ENCODE assay signal across 15 cellular contexts in the genomic region with DNA sequence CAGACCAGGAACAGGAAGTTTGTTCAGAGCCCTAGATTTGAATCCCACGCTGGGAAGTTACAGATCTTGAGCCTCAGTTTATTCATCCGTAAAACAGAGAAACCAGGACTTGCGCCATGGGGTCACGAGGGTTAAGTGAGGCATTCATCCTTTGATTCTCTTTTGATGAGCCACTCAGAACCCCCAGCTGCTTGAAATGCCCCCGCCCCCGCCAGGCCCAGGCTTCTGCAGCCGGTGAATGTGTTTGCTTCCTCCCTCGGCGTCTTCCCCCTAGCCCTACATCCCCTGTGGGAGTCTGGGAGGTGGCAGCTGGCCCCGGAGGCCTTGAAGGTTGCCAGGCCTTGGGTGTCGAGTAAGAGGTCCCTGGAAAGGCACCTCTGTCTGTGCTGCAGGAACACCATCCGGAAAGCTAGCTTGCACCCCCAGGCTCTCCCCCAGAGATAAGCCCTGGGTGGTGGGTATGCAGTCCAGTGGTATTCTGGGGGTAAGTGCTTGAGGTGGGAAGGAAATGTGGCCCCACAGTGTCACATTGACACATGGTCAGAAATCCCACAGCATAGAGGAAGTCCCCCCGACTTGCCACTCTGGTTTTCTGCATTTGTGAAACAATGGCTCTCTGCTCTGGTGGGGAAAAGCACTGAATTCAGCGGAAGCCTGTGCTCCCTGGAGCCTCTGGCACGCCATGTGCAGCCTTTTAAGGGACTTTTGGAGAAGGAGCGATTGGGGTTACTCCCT. TPM values are rescaled to one million over a fixed set of nuclear protein-coding genes. Genes with fewer than 3 reads are reported as not detected.
DNase-seq lines count a peak whose midpoint lies in the region; ATAC-seq and TF ChIP-seq lines count a peak whose summit lies in the region.
"Had no signal": no experiment of that assay in that cellular context is flagged by ENCODE, and none has a peak within 500 bp of the region (broad histone marks: within the 10 kb centered on the region; RNA-seq: fewer than 3 reads in every experiment).

No MANE protein-coding gene starts in this region.

- H3K27ac ChIP-seq in BLaER1 treated with 17β-estradiol and CSF1 and Interleukin-3, amounts not matched to agents 10 nM and 100 nM: peak overlapping the region; percentile 65 to 100 (median 90)
- no peak overlapping the region for H3K27ac ChIP-seq in GM23248
- H3K27ac ChIP-seq: psoas muscle had no signal

- H3K4me1 ChIP-seq in BLaER1 treated with 17β-estradiol and CSF1 and Interleukin-3, amounts not matched to agents 10 nM and 100 nM: peaks cover 89 to 100% (median 100%) of the 10 kb centered on the region in 10 experiments
- H3K4me1 ChIP-seq in GM23248 (ENCODE audit: insufficient read depth): no peaks in the 10 kb centered on the region
- H3K4me1 ChIP-seq: psoas muscle had no signal

- H3K4me1 Mint-ChIP-seq in activated naive CD8-positive, alpha-beta T cell treated with anti-CD3 and anti-CD28 coated beads, Interleukin-2, amount 10 ng/mL, durations not matched to agents 7 days and 5 days: peaks cover 21% of the 10 kb centered on the region
- H3K4me1 Mint-ChIP-seq in natural killer cell: peaks cover 59 to 76% of the 10 kb centered on the region in 2 donors

- no peaks in the 10 kb centered on the region for H3K79me2 ChIP-seq in GM23248 (ENCODE audit: insufficient read depth)

- DNase-seq in Kasumi-1 (lab: John Stamatoyannopoulos, UW) (peak; percentile 91 to 97), natural killer cell (no peak), NCI-H2029 treated with DMSO at 0.1 percent for 48 hours (lab: John Stamatoyannopoulos, UW) (no peak), GM23248 (no peak), NCI-H1930 (lab: John Stamatoyannopoulos, UW) (no peak)
- no peak for DNase-seq in activated naive CD8-positive, alpha-beta T cell treated with anti-CD3 and anti-CD28 coated beads, Interleukin-2, amount 10 ng/mL, durations not matched to agents 7 days and 5 days
- DNase-seq: anterior cingulate cortex, COR-L47, GDM1, psoas muscle had no signal

- no peak overlapping the region for H3K4me3 Mint-ChIP-seq in activated naive CD8-positive, alpha-beta T cell treated with anti-CD3 and anti-CD28 coated beads, Interleukin-2, amount 10 ng/mL, durations not matched to agents 7 days and 5 days
- peak overlapping the region; percentile 80 for H3K4me3 Mint-ChIP-seq in natural killer cell
- H3K4me3 Mint-ChIP-seq: activated T-helper 17 cell treated with anti-CD3 and anti-CD28 coated beads, Interleukin-2, amount 50 U/mL, for 72 hours had no signal

- peaks cover 0 to 99% (median 12%) of the 10 kb centered on the region in 11 experiments; a peak in 9 of 22 replicates for H4K20me1 ChIP-seq in BLaER1 treated with 17β-estradiol and CSF1 and Interleukin-3, amounts not matched to agents 10 nM and 100 nM
- H4K20me1 ChIP-seq in GM23248 (ENCODE audit: insufficient read depth): no peaks in the 10 kb centered on the region

- 75% methylated on average over 15 of the region's 16 CpGs for WGBS in GM23248 (ENCODE audit: low coverage in 1 of 2, low lambda C conversion rate in 2 of 2, missing lambda C conversion rate in 2 of 2), 2 experiments

- H3K27me3 Mint-ChIP-seq in activated naive CD8-positive, alpha-beta T cell treated with anti-CD3 and anti-CD28 coated beads, Interleukin-2, amount 10 ng/mL, durations not matched to agents 7 days and 5 days: no peaks in the 10 kb centered on the region
- H3K27me3 Mint-ChIP-seq in natural killer cell (ENCODE audit: low read depth in 2 of 2): no peaks in the 10 kb centered on the region
- H3K27me3 Mint-ChIP-seq: activated T-helper 17 cell treated with anti-CD3 and anti-CD28 coated beads, Interleukin-2, amount 50 U/mL, for 72 hours had no signal

- H3K36me3 ChIP-seq in BLaER1 treated with 17β-estradiol and CSF1 and Interleukin-3, amounts not matched to agents 10 nM and 100 nM: peaks cover 15 to 100% (median 98%) of the 10 kb centered on the region in 11 experiments
- H3K36me3 ChIP-seq in GM23248 (ENCODE audit: low read depth): no peaks in the 10 kb centered on the region

- no peak overlapping the region for H2AFZ ChIP-seq in GM23248

- no peaks in the 10 kb centered on the region for H3K27me3 ChIP-seq in BLaER1 treated with 17β-estradiol and CSF1 and Interleukin-3, amounts not matched to agents 10 nM and 100 nM
- H3K27me3 ChIP-seq in GM23248 (replicated peaks; ENCODE audit: insufficient read depth): peaks cover 35% of the 10 kb centered on the region

- POLR2A ChIA-PET in activated naive CD8-positive, alpha-beta T cell treated with anti-CD3 and anti-CD28 coated beads, Interleukin-2, amount 10 ng/mL, durations not matched to agents 7 days and 5 days (lab: Charles Lee): no interaction called here

- peak overlapping the region in 9 of 10 experiments; percentile 10 to 62 (median 54); a peak in 17 of 20 replicates for H3K4me3 ChIP-seq in BLaER1 treated with 17β-estradiol and CSF1 and Interleukin-3, amounts not matched to agents 10 nM and 100 nM
- H3K4me3 ChIP-seq in GM23248: no peak overlapping the region
- H3K4me3 ChIP-seq: psoas muscle had no signal

- TF ChIP-seq CTCF in natural killer cell (IDR thresholded peaks at IDR 0.05): no peak

- intact Hi-C loops in natural killer cell (cut with micrococcal nuclease): no loop called here

- peak overlapping the region; percentile 87 to 99 (median 95) for H3K4me2 ChIP-seq in BLaER1 treated with 17β-estradiol and CSF1 and Interleukin-3, amounts not matched to agents 10 nM and 100 nM
- H3K4me2 ChIP-seq in GM23248 (ENCODE audit: unreplicated experiment): no peak overlapping the region

- H3K36me3 Mint-ChIP-seq in activated naive CD8-positive, alpha-beta T cell treated with anti-CD3 and anti-CD28 coated beads, Interleukin-2, amount 10 ng/mL, durations not matched to agents 7 days and 5 days: peaks cover 20% of the 10 kb centered on the region
- H3K36me3 Mint-ChIP-seq in natural killer cell: peaks cover 10% of the 10 kb centered on the region

- no peaks in the 10 kb centered on the region for H3K9me3 Mint-ChIP-seq in activated naive CD8-positive, alpha-beta T cell treated with anti-CD3 and anti-CD28 coated beads, Interleukin-2, amount 10 ng/mL, durations not matched to agents 7 days and 5 days
- H3K9me3 Mint-ChIP-seq in natural killer cell: no peaks in the 10 kb centered on the region
- H3K9me3 Mint-ChIP-seq: activated T-helper 17 cell treated with anti-CD3 and anti-CD28 coated beads, Interleukin-2, amount 50 U/mL, for 72 hours had no signal

- in situ Hi-C loops in GM23248 (cut with MboI): no loop called here

- no peaks in the 10 kb centered on the region for H3F3A ChIP-seq in GM23248 (ENCODE audit: insufficient read depth)

- H3K9me3 ChIP-seq in BLaER1 treated with 17β-estradiol and CSF1 and Interleukin-3, amounts not matched to agents 10 nM and 100 nM (replicated peaks in 1 of 11): peaks cover 0 to 5% (median 0%) of the 10 kb centered on the region in 11 experiments; a peak in 3 of 22 replicates
- H3K9me3 ChIP-seq in GM23248 (ENCODE audit: low read depth): no peaks in the 10 kb centered on the region
- H3K9me3 ChIP-seq: psoas muscle had no signal

- no peak for ATAC-seq in activated naive CD8-positive, alpha-beta T cell treated with anti-CD3 and anti-CD28 coated beads, Interleukin-2, amount 10 ng/mL, durations not matched to agents 7 days and 5 days (ENCODE audit: low read depth)
- ATAC-seq in natural killer cell: peak; percentile 24 to 51 (median 43)
- no peak for ATAC-seq in HG03097 (IDR thresholded peaks at IDR 0.05; ENCODE audit: low FRiP score, unreplicated experiment)
- ATAC-seq: activated T-helper 17 cell treated with anti-CD3 and anti-CD28 coated beads, Interleukin-2, amount 50 U/mL, for 72 hours; psoas muscle had no signal

- H3K27ac Mint-ChIP-seq in activated naive CD8-positive, alpha-beta T cell treated with anti-CD3 and anti-CD28 coated beads, Interleukin-2, amount 10 ng/mL, durations not matched to agents 7 days and 5 days: peak overlapping the region; percentile 70
- H3K27ac Mint-ChIP-seq in natural killer cell: peak overlapping the region; percentile 86
- H3K27ac Mint-ChIP-seq: activated T-helper 17 cell treated with anti-CD3 and anti-CD28 coated beads, Interleukin-2, amount 50 U/mL, for 72 hours had no signal

- H3K9ac ChIP-seq in BLaER1 treated with 17β-estradiol and CSF1 and Interleukin-3, amounts not matched to agents 10 nM and 100 nM: peak overlapping the region; percentile 59 to 87 (median 81); a peak in 21 of 22 replicates
- no peak overlapping the region for H3K9ac ChIP-seq in GM23248

- H3K9me2 ChIP-seq in GM23248 (ENCODE audit: insufficient read depth): no peaks in the 10 kb centered on the region

RNA-seq across cellular contexts. Expression of a gene that starts 14.9 kb away (rescaled TPM):
- total RNA-seq in activated naive CD8-positive, alpha-beta T cell treated with anti-CD3 and anti-CD28 coated beads, Interleukin-2, amount 10 ng/mL, durations not matched to agents 7 days and 5 days: 10 to 100 TPM; 27.8 to 30.8 TPM
- total RNA-seq in natural killer cell: 100 to 1,000 TPM; 101 to 167 (median 122) TPM
- total RNA-seq in GM23248 (2014; rRNA removed; shearing (Covaris generic)): not detected in 2 replicates
- polyA plus RNA-seq in GM23248 (2016; fragmentation: Nextera tagmentation; extraction: Ambion mirVana): 0.31 and 0.58 TPM in 2 replicates
- total RNA-seq: RPMI7951 had no signal
- polyA plus RNA-seq: AG04450 had no signal

Comparison
In these comparisons a context has a peak if more than half of its experiments do, and no peak if none do; other contexts are left out.
1. DNase-seq: peak in Kasumi-1 (2 of 2); none in activated naive CD8-positive, alpha-beta T cell treated with anti-CD3 and anti-CD28 coated beads, Interleukin-2, amount 10 ng/mL, durations not matched to agents 7 days and 5 days (single experiment), natural killer cell (single experiment), NCI-H2029 treated with DMSO at 0.1 percent for 48 hours (single experiment), GM23248 (single experiment) and NCI-H1930 (0 of 2).
2. ATAC-seq: peak in natural killer cell (3 of 3); none in activated naive CD8-positive, alpha-beta T cell treated with anti-CD3 and anti-CD28 coated beads, Interleukin-2, amount 10 ng/mL, durations not matched to agents 7 days and 5 days (single experiment) and HG03097 (single experiment).
3. RNA of a gene that starts 14.9 kb away (total RNA-seq): 101 to 167 TPM in natural killer cell and 27.8 to 30.8 TPM in activated naive CD8-positive, alpha-beta T cell treated with anti-CD3 and anti-CD28 coated beads, Interleukin-2, amount 10 ng/mL, durations not matched to agents 7 days and 5 days; not detected in GM23248; every median in the first group is over 10 times any median in the second.